In genomic region chr13:79281335-79281734, GRCh38 we compare ENCODE assay signal across 30 cellular contexts.
DNase-seq lines count a peak whose midpoint lies in the region; ATAC-seq lines count a peak whose summit lies in the region.
"Had no signal": no experiment of that assay in that cellular context is flagged by ENCODE, and none has a peak within 500 bp of the region (broad histone marks: within the 10 kb centered on the region; RNA-seq: fewer than 3 reads in every experiment).

No MANE protein-coding gene starts in this region.

- peak overlapping the region; percentile 80 for H3K27ac ChIP-seq in HUES64 (ENCODE audit: low read depth, low read length)
- H3K27ac ChIP-seq in iPS DF 6.9 (ENCODE audit: low read length) = no peak overlapping the region
- no peak overlapping the region for H3K27ac ChIP-seq in right cardiac atrium (ENCODE audit: low read length)
- H3K27ac ChIP-seq: A549, KMS-11, transverse colon, VCaP had no signal

- H3K36me3 ChIP-seq in HUES64 (ENCODE audit: insufficient read depth, low read length) = no peaks in the 10 kb centered on the region
- no peaks in the 10 kb centered on the region for H3K36me3 ChIP-seq in iPS DF 6.9 (ENCODE audit: control insufficient read depth, insufficient read depth, low read length)
- H3K36me3 ChIP-seq: BE2C, transverse colon had no signal

- no peak for ATAC-seq in right cardiac atrium
- ATAC-seq: A549; activated naive CD8-positive, alpha-beta T cell treated with anti-CD3 and anti-CD28 coated beads, Interleukin-2, amount 50 U/mL, for 24 hours; activated T-cell treated with anti-CD3 and anti-CD28 coated beads, Interleukin-2, amount 50 U/mL, for 4 hours; naive thymus-derived CD8-positive, alpha-beta T cell; Panc1 had no signal

- WGBS in HUES64 = 4% methylated on average over 3 of the region's 3 CpGs
- no CpG with 5 or more reads among the region's 3 CpGs for WGBS in iPS DF 6.9 (ENCODE audit: insufficient coverage, insufficient read length)
- 64% methylated on average over 3 of the region's 3 CpGs for WGBS in right cardiac atrium

- H3K9me3 ChIP-seq in HUES64 (ENCODE audit: insufficient read depth, low read depth, low read length) = no peaks in the 10 kb centered on the region
- H3K9me3 ChIP-seq in iPS DF 6.9 (ENCODE audit: control insufficient read depth, insufficient read depth, low read length) = no peaks in the 10 kb centered on the region
- H3K9me3 ChIP-seq in right cardiac atrium (ENCODE audit: control insufficient read depth, low read length) = no peaks in the 10 kb centered on the region
- H3K9me3 ChIP-seq: A549, BE2C, transverse colon had no signal

- peak overlapping the region; percentile 21; the same call in 1 of the 2 replicates for H3K9ac ChIP-seq in HUES64 (ENCODE audit: low read depth, low read length)
- H3K9ac ChIP-seq: KMS-11 had no signal

- DNase-seq in COR-L47 (lab: John Stamatoyannopoulos, UW) (peak; percentile 75), NCI-H69 (lab: John Stamatoyannopoulos, UW) (peak; percentile 72), iPS DF 6.9 (ENCODE audit: low read depth, low spot score) (peak; percentile 88), AG08396 (ENCODE audit: low spot score) (no peak), right cardiac atrium (no peak), amygdala (lab: John Stamatoyannopoulos, UW) (no peak), NCI-H2171 (lab: John Stamatoyannopoulos, UW) (no peak)
- DNase-seq: activated CD4-positive, alpha-beta T cell treated with anti-CD3 and anti-CD28 coated beads, Interleukin-2, amount 10 ng/mL, durations not matched to agents 24 days and 14 days; activated gamma-delta T cell treated with Interleukin-2 at 50 U/mL for 16 hours; activated naive CD8-positive, alpha-beta T cell treated with anti-CD3 and anti-CD28 coated beads, Interleukin-2, amount 50 U/mL, for 24 hours; activated T-cell treated with anti-CD3 and anti-CD28 coated beads, Interleukin-2, amount 50 U/mL, for 4 hours; BE2C; CD8-positive, alpha-beta memory T cell; central memory CD4-positive, alpha-beta T cell; MM.1S; naive thymus-derived CD8-positive, alpha-beta T cell; NCI-H1694; NCI-H446 treated with DMSO at 0.1 percent for 48 hours; NK-92 treated with Interleukin-12 subunit alpha and Interleukin-12 subunit beta, amount 100 ng/mL, for 24 hours; SHP77 treated with DMSO at 0.1 percent for 48 hours; stimulated activated CD4-positive, alpha-beta T cell treated with anti-CD3 and anti-CD28 coated beads, Interleukin-1b, Interleukin-23, amount 100 ng/mL, for 48 hours; SW 1271; T-helper 9 cell; transverse colon had no signal

- intact Hi-C loops in right cardiac atrium (cut with DNase I) = no loop called here

- H3K27me3 ChIP-seq in HUES64 (ENCODE audit: insufficient read depth, low read length) (no peaks in the 10 kb centered on the region), iPS DF 6.9 (ENCODE audit: control insufficient read depth, insufficient read depth, low read length) (no peaks in the 10 kb centered on the region), right cardiac atrium (ENCODE audit: control insufficient read depth, insufficient read depth) (no peaks in the 10 kb centered on the region)
- H3K27me3 ChIP-seq: BE2C, transverse colon had no signal

- H3K4me1 ChIP-seq in HUES64 (ENCODE audit: insufficient read depth, low read length) = peaks cover 40% of the 10 kb centered on the region
- H3K4me1 ChIP-seq in iPS DF 6.9 (ENCODE audit: control insufficient read depth, insufficient read depth, low read length) = peaks cover 4% of the 10 kb centered on the region
- H3K4me1 ChIP-seq in right cardiac atrium (ENCODE audit: control insufficient read depth, insufficient read depth, low read length) = no peaks in the 10 kb centered on the region
- H3K4me1 ChIP-seq: BE2C, transverse colon had no signal

- H3K4me3 ChIP-seq in HUES64 (ENCODE audit: low read length) = 0 out of 2 replicates have a peak overlapping the region, but pooled peaks have one; percentile 0
- no peak overlapping the region for H3K4me3 ChIP-seq in iPS DF 6.9 (ENCODE audit: low read length)
- H3K4me3 ChIP-seq in right cardiac atrium (ENCODE audit: low read length) = no peak overlapping the region
- H3K4me3 ChIP-seq: A549, smooth muscle cell, transverse colon had no signal

Comparison
In these comparisons a context has a peak if more than half of its experiments do, and no peak if none do; other contexts are left out.
1. DNase-seq: peak in COR-L47 (single experiment), NCI-H69 (single experiment) and iPS DF 6.9 (single experiment); none in AG08396 (single experiment), right cardiac atrium (0 of 3), amygdala (0 of 56) and NCI-H2171 (single experiment).